Comparison of ENCODE assay signal across 24 cellular contexts in genomic region chr1:58316141-58316540, GRCh38.
DNase-seq lines count a peak whose midpoint lies in the region; ATAC-seq, FAIRE-seq and TF ChIP-seq lines count a peak whose summit lies in the region.
"Had no signal": no experiment of that assay in that cellular context is flagged by ENCODE, and none has a peak within 500 bp of the region (broad histone marks: within the 10 kb centered on the region; RNA-seq: fewer than 3 reads in every experiment).

No MANE protein-coding gene starts in this region.

- TF ChIP-seq EP300 in HepG2 (IDR thresholded peaks at IDR 0.05; ENCODE audit: low read depth in 2 of 2, low read length in 2 of 2) (no peak), HepG2 (CRISPR knock-in tag; IDR thresholded peaks at IDR 0.05; ENCODE audit: borderline replicate concordance) (no peak)

- TF ChIP-seq RAD21 in HepG2 (CRISPR knock-in tag; IDR thresholded peaks at IDR 0.05), result no peak

- intact Hi-C loops in right lobe of liver (cut with DNase I) (no loop called here), HepG2 (cut with micrococcal nuclease; ENCODE audit: unreplicated experiment) (no loop called here), pancreas (cut with DNase I) (no loop called here)

- H3K27ac ChIP-seq in right lobe of liver, result no peak overlapping the region
- no peak overlapping the region for H3K27ac ChIP-seq in HepG2 (ENCODE audit: extremely low read length, insufficient read depth, low read length)
- no peak overlapping the region for H3K27ac ChIP-seq in pancreas
- H3K27ac ChIP-seq: BLaER1 treated with 17β-estradiol and CSF1 and Interleukin-3, amounts not matched to agents 10 nM and 100 nM; C4-2B had no signal

- CTCF ChIA-PET in HepG2 (lab: Yijun Ruan, JAX; ENCODE audit: low intra/inter-chr PET ratio, low total read pairs), result no interaction called here

- POLR2A ChIA-PET in HepG2 (lab: Yijun Ruan, JAX), result no interaction called here

- H3K4me1 ChIP-seq in right lobe of liver (peaks cover 0 to 14% (median 0%) of the 10 kb centered on the region in 4 donors), HepG2 (ENCODE audit: insufficient read depth, low read length) (no peaks in the 10 kb centered on the region), pancreas (no peaks in the 10 kb centered on the region)
- H3K4me1 ChIP-seq: BLaER1 treated with 17β-estradiol and CSF1 and Interleukin-3, amounts not matched to agents 10 nM and 100 nM; Caco-2 had no signal

- no TSS peak for BruUV-seq in HepG2 (replicated peaks; lab: Mats Ljungman, UMichigan)

- no peak for TF ChIP-seq CTCF in right lobe of liver (IDR thresholded peaks at IDR 0.05)
- TF ChIP-seq CTCF in HepG2 (CRISPR knock-in tag; IDR thresholded peaks at IDR 0.05), result no peak
- no peak for TF ChIP-seq CTCF in LNCaP clone FGC (IDR thresholded peaks at IDR 0.05; ENCODE audit: control insufficient read depth, extremely low read depth, insufficient read depth)
- no peak for TF ChIP-seq CTCF in pancreas (IDR thresholded peaks at IDR 0.05)

- H3K9ac ChIP-seq in HepG2 (ENCODE audit: insufficient read depth, low read depth, low read length), result no peak overlapping the region
- H3K9ac ChIP-seq: BLaER1 treated with 17β-estradiol and CSF1 and Interleukin-3, amounts not matched to agents 10 nM and 100 nM had no signal

- in situ Hi-C loops in HepG2 (cut with HindIII; ENCODE audit: extremely low pct_ligation_motif_present, low pct_unique_long_range_greater_than_20kb), result no loop called here

- ATAC-seq in right lobe of liver, result peak; percentile 52 to 86 (median 77)
- no peak for ATAC-seq in HepG2
- peak in 3 of 4 donors; percentile 37 to 65 (median 43) for ATAC-seq in pancreas
- no peak for ATAC-seq in GM21529 (IDR thresholded peaks at IDR 0.05; ENCODE audit: unreplicated experiment)
- ATAC-seq: CD8-positive, alpha-beta T cell had no signal

- DNase-seq in right lobe of liver (no peak), HepG2 (ENCODE audit: low spot score) (no peak), LNCaP clone FGC (ENCODE audit: low read depth) (peak; percentile 25), NCI-H526 treated with DMSO at 0.1 percent for 48 hours (lab: John Stamatoyannopoulos, UW) (peak; percentile 53), pancreas (no peak), NCI-H2029 treated with DMSO at 0.1 percent for 48 hours (lab: John Stamatoyannopoulos, UW) (no peak), NCI-H187 treated with DMSO at 0.1 percent for 48 hours (lab: John Stamatoyannopoulos, UW) (no peak)
- DNase-seq: 8988T; ACHN; AML-193; Caco-2; Calu3; CD4-positive, alpha-beta T cell; CD8-positive, alpha-beta T cell; DMS79 treated with DMSO at 0.1 percent for 48 hours; GF-D8 had no signal

- no peak for TF ChIP-seq POLR2A in right lobe of liver (IDR thresholded peaks at IDR 0.05)
- TF ChIP-seq POLR2A in HepG2 (IDR thresholded peaks at IDR 0.05; ENCODE audit: insufficient read depth in 1 of 2, low read depth in 2 of 2, low read length in 2 of 2), result no peak

- no peaks in the 10 kb centered on the region for H3K79me2 ChIP-seq in HepG2 (ENCODE audit: insufficient read depth, low read length)

- H3K36me3 ChIP-seq in right lobe of liver (no peaks in the 10 kb centered on the region), HepG2 (replicated peaks in 1 of 2; ENCODE audit: control insufficient read depth in 1 of 2, insufficient read depth in 2 of 2, low read length in 2 of 2) (no peaks in the 10 kb centered on the region), pancreas (no peaks in the 10 kb centered on the region)
- H3K36me3 ChIP-seq: BLaER1 treated with 17β-estradiol and CSF1 and Interleukin-3, amounts not matched to agents 10 nM and 100 nM had no signal

- FAIRE-seq in HepG2 (lab: Jason Lieb, UNC) (no peak), pancreas (lab: Jason Lieb, UNC) (no peak)
- FAIRE-seq: A204.1, D721Med, G401.6, GM12891, GM19239 had no signal

- no peaks in the 10 kb centered on the region for H4K20me1 ChIP-seq in HepG2 (ENCODE audit: insufficient read depth, low read length)
- H4K20me1 ChIP-seq: BLaER1 treated with 17β-estradiol and CSF1 and Interleukin-3, amounts not matched to agents 10 nM and 100 nM had no signal

- no peaks in the 10 kb centered on the region for H3K9me3 ChIP-seq in right lobe of liver
- H3K9me3 ChIP-seq in HepG2 (ENCODE audit: low read length), result no peaks in the 10 kb centered on the region
- H3K9me3 ChIP-seq in pancreas, result no peaks in the 10 kb centered on the region
- H3K9me3 ChIP-seq: Caco-2 had no signal

- no peak overlapping the region for H3K4me2 ChIP-seq in HepG2 (ENCODE audit: low read depth, low read length)
- H3K4me2 ChIP-seq: BLaER1 treated with 17β-estradiol and CSF1 and Interleukin-3, amounts not matched to agents 10 nM and 100 nM had no signal

- H2AFZ ChIP-seq in HepG2 (ENCODE audit: low read length), result no peak overlapping the region

- H3K4me3 ChIP-seq in right lobe of liver, result no peak overlapping the region
- no peak overlapping the region for H3K4me3 ChIP-seq in HepG2 (replicated peaks in 1 of 3; ENCODE audit: insufficient read depth in 1 of 3, low read depth in 2 of 3, low read length in 3 of 3)
- no peak overlapping the region for H3K4me3 ChIP-seq in LNCaP clone FGC (ENCODE audit: low read depth, low read length)
- no peak overlapping the region for H3K4me3 ChIP-seq in pancreas
- H3K4me3 ChIP-seq: BLaER1 treated with 17β-estradiol and CSF1 and Interleukin-3, amounts not matched to agents 10 nM and 100 nM had no signal

- H3K27me3 ChIP-seq in right lobe of liver (no peaks in the 10 kb centered on the region), HepG2 (ENCODE audit: control insufficient read depth in 1 of 2, insufficient read depth in 2 of 2, low read length in 2 of 2) (no peaks in the 10 kb centered on the region), pancreas (no peaks in the 10 kb centered on the region)
- H3K27me3 ChIP-seq: BLaER1 treated with 17β-estradiol and CSF1 and Interleukin-3, amounts not matched to agents 10 nM and 100 nM had no signal

TF ChIP-seq in HepG2, 621 proteins besides CTCF, POLR2A, EP300 and RAD21:
- TF ChIP-seq, protein P1, sequence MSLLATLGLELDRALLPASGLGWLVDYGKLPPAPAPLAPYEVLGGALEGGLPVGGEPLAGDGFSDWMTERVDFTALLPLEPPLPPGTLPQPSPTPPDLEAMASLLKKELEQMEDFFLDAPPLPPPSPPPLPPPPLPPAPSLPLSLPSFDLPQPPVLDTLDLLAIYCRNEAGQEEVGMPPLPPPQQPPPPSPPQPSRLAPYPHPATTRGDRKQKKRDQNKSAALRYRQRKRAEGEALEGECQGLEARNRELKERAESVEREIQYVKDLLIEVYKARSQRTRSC (CRISPR knock-in tag; IDR thresholded peaks at IDR 0.05; ENCODE audit: low read depth), result no peak
- TF ChIP-seq, protein P2, sequence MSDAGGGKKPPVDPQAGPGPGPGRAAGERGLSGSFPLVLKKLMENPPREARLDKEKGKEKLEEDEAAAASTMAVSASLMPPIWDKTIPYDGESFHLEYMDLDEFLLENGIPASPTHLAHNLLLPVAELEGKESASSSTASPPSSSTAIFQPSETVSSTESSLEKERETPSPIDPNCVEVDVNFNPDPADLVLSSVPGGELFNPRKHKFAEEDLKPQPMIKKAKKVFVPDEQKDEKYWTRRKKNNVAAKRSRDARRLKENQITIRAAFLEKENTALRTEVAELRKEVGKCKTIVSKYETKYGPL (CRISPR knock-in tag; IDR thresholded peaks at IDR 0.05), result no peak
- TF ChIP-seq ZNF143 (CRISPR knock-in tag; IDR thresholded peaks at IDR 0.05) (no peak), ZFX (CRISPR knock-in tag; IDR thresholded peaks at IDR 0.05; ENCODE audit: low read depth) (no peak), GATAD1 (CRISPR knock-in tag; IDR thresholded peaks at IDR 0.05) (no peak), MXI1 (IDR thresholded peaks at IDR 0.05; ENCODE audit: borderline replicate concordance, low read depth, low read length) (no peak), SIN3B (IDR thresholded peaks at IDR 0.05; ENCODE audit: low read length) (no peak), MED13 (CRISPR knock-in tag; IDR thresholded peaks at IDR 0.05) (no peak)

Comparison
In these comparisons a context has a peak if more than half of its experiments do, and no peak if none do; other contexts are left out.
1. ATAC-seq: peak in right lobe of liver (4 of 4) and pancreas (3 of 4); none in HepG2 (single experiment) and GM21529 (single experiment).
2. DNase-seq: peak in LNCaP clone FGC (single experiment) and NCI-H526 treated with DMSO at 0.1 percent for 48 hours (single experiment); none in right lobe of liver (0 of 3), HepG2 (single experiment), pancreas (0 of 6), NCI-H2029 treated with DMSO at 0.1 percent for 48 hours (single experiment) and NCI-H187 treated with DMSO at 0.1 percent for 48 hours (single experiment).